ENCODE assay signal across 8 cellular contexts in genomic region chr19:6521718-6522646, GRCh38. TPM values are rescaled to one million over a fixed set of nuclear protein-coding genes. Genes with fewer than 3 reads are reported as not detected.
DNase-seq lines count a peak whose midpoint lies in the region; ATAC-seq and TF ChIP-seq lines count a peak whose summit lies in the region.

No MANE protein-coding gene starts in this region.

- H3K27me3 Mint-ChIP-seq in activated T-helper 2 cell treated with anti-CD3 and anti-CD28 coated beads, Interferon-gamma antibody, Interleukin-2, Interleukin-4, amounts not matched to agents 10 μg/mL and 5 μg/mL and 100 μg/mL, durations not matched to agents 14 hours and 24 hours and 36 hours (ENCODE audit: low read depth), result no peaks in the 10 kb centered on the region

- peak overlapping the region; percentile 6 for H3K27ac Mint-ChIP-seq in activated T-helper 2 cell treated with anti-CD3 and anti-CD28 coated beads, Interferon-gamma antibody, Interleukin-2, Interleukin-4, amounts not matched to agents 10 μg/mL and 5 μg/mL and 100 μg/mL, durations not matched to agents 14 hours and 24 hours and 36 hours

- TF ChIP-seq CTCF in heart right ventricle (IDR thresholded peaks at IDR 0.05), result no peak

- DNase-seq in EH (ENCODE audit: low read depth), result peak; percentile 11
- DNase-seq in Karpas-422, result peak; percentile 83
- DNase-seq in activated T-helper 2 cell treated with anti-CD3 and anti-CD28 coated beads, Interferon-gamma antibody, Interleukin-2, Interleukin-4, amounts not matched to agents 10 μg/mL and 5 μg/mL and 100 μg/mL, durations not matched to agents 14 hours and 24 hours and 36 hours (ENCODE audit: low spot score), result no peak
- peak; percentile 47 for DNase-seq in stimulated activated CD8-positive, alpha-beta memory T cell treated with anti-CD3 and anti-CD28 coated beads, Interleukin-12 subunit alpha, Interleukin-12 subunit beta, amount 100 ng/mL, for 1 hour (ENCODE audit: low read depth)
- no peak for DNase-seq in GF-D8 (lab: John Stamatoyannopoulos, UW)
- no peak for DNase-seq in NCI-H128 (lab: John Stamatoyannopoulos, UW; ENCODE audit: unreplicated experiment)
- no peak for DNase-seq in heart right ventricle

- peak overlapping the region; percentile 45 for H2AFZ ChIP-seq in Karpas-422 (ENCODE audit: low read length)

- no peaks in the 10 kb centered on the region for H3K9me3 Mint-ChIP-seq in activated T-helper 2 cell treated with anti-CD3 and anti-CD28 coated beads, Interferon-gamma antibody, Interleukin-2, Interleukin-4, amounts not matched to agents 10 μg/mL and 5 μg/mL and 100 μg/mL, durations not matched to agents 14 hours and 24 hours and 36 hours

- peaks cover 28% of the 10 kb centered on the region for H3K4me1 Mint-ChIP-seq in activated T-helper 2 cell treated with anti-CD3 and anti-CD28 coated beads, Interferon-gamma antibody, Interleukin-2, Interleukin-4, amounts not matched to agents 10 μg/mL and 5 μg/mL and 100 μg/mL, durations not matched to agents 14 hours and 24 hours and 36 hours (ENCODE audit: low read depth)

- no peaks in the 10 kb centered on the region for H3K36me3 Mint-ChIP-seq in activated T-helper 2 cell treated with anti-CD3 and anti-CD28 coated beads, Interferon-gamma antibody, Interleukin-2, Interleukin-4, amounts not matched to agents 10 μg/mL and 5 μg/mL and 100 μg/mL, durations not matched to agents 14 hours and 24 hours and 36 hours (ENCODE audit: low read depth)

- H3K4me3 Mint-ChIP-seq in activated T-helper 2 cell treated with anti-CD3 and anti-CD28 coated beads, Interferon-gamma antibody, Interleukin-2, Interleukin-4, amounts not matched to agents 10 μg/mL and 5 μg/mL and 100 μg/mL, durations not matched to agents 14 hours and 24 hours and 36 hours (ENCODE audit: low read depth), result no peak overlapping the region

- H3K4me3 ChIP-seq in Karpas-422 (ENCODE audit: low read length), result peak overlapping the region; percentile 32; the same call in 1 of the 2 replicates
- H3K4me3 ChIP-seq in heart right ventricle, result no peak overlapping the region

- intact Hi-C loops in activated T-helper 2 cell treated with anti-CD3 and anti-CD28 coated beads, Interferon-gamma antibody, Interleukin-2, Interleukin-4, amounts not matched to agents 10 μg/mL and 5 μg/mL and 100 μg/mL, durations not matched to agents 14 hours and 24 hours and 36 hours (cut with micrococcal nuclease), result no loop called here
- intact Hi-C loops in heart right ventricle (cut with DNase I), result no loop called here

- H3K9me3 ChIP-seq in Karpas-422 (ENCODE audit: low read length), result no peaks in the 10 kb centered on the region
- H3K9me3 ChIP-seq in heart right ventricle, result no peaks in the 10 kb centered on the region

- H3K27me3 ChIP-seq in Karpas-422 (ENCODE audit: low read length) (no peaks in the 10 kb centered on the region), heart right ventricle (peaks cover 0 to 23% (median 12%) of the 10 kb centered on the region in 7 donors)

- peak; percentile 43 for ATAC-seq in GM21367 (IDR thresholded peaks at IDR 0.05; ENCODE audit: unreplicated experiment)
- no peak for ATAC-seq in heart right ventricle

- H3K9me2 ChIP-seq in Karpas-422 (replicated peaks; ENCODE audit: insufficient read depth, low read length), result no peaks in the 10 kb centered on the region

- H3K79me2 ChIP-seq in Karpas-422 (ENCODE audit: low read length), result no peaks in the 10 kb centered on the region

- H3K9ac ChIP-seq in Karpas-422 (ENCODE audit: low read length), result peak overlapping the region; percentile 44

- H4K20me1 ChIP-seq in Karpas-422 (ENCODE audit: insufficient read depth, low read depth, low read length), result no peaks in the 10 kb centered on the region

- peak overlapping the region; percentile 52 for H3K4me2 ChIP-seq in Karpas-422 (ENCODE audit: low read depth, low read length, poor library complexity, severe bottlenecking)

- 48 to 56% methylated on average over 20 of the region's 20 CpGs for WGBS in heart right ventricle, 2 donors

- H3K27ac ChIP-seq in Karpas-422 (ENCODE audit: low read length), result peak overlapping the region; percentile 49
- no peak overlapping the region for H3K27ac ChIP-seq in heart right ventricle

- no peaks in the 10 kb centered on the region for H3K36me3 ChIP-seq in Karpas-422 (ENCODE audit: insufficient read depth, low read length)
- H3K36me3 ChIP-seq in heart right ventricle, result no peaks in the 10 kb centered on the region

- peaks cover 26% of the 10 kb centered on the region for H3K4me1 ChIP-seq in Karpas-422 (ENCODE audit: low read length)
- H3K4me1 ChIP-seq in heart right ventricle, result peaks cover 0 to 30% (median 22%) of the 10 kb centered on the region in 9 donors

RNA-seq across cellular contexts. Expression of gene TNFSF9, which starts 8.8 kb away (rescaled TPM):
- 10.3 and 14.5 TPM in 2 replicates for total RNA-seq in Karpas-422 (2014; rRNA removed; shearing (Covaris generic); ENCODE audit: low replicate concordance)
- total RNA-seq in activated T-helper 2 cell treated with anti-CD3 and anti-CD28 coated beads, Interferon-gamma antibody, Interleukin-2, Interleukin-4, amounts not matched to agents 10 μg/mL and 5 μg/mL and 100 μg/mL, durations not matched to agents 14 hours and 24 hours and 36 hours, result 6.9 and 7.4 TPM in 2 replicates
- total RNA-seq in heart right ventricle, result under 1 TPM in 7 of 10 donors, not detected in 3; 0.13 to 0.88 (median 0.22) TPM
- under 1 TPM; 0.14 to 0.15 TPM for polyA plus RNA-seq in heart right ventricle

RNA-seq across cellular contexts. Expression of gene TUBB4A, which starts 19.9 kb away (rescaled TPM):
- 0.45 and 0.83 TPM in 2 replicates for total RNA-seq in Karpas-422 (2014; rRNA removed; shearing (Covaris generic); ENCODE audit: low replicate concordance)
- 7.9 and 11.3 TPM in 2 replicates for total RNA-seq in activated T-helper 2 cell treated with anti-CD3 and anti-CD28 coated beads, Interferon-gamma antibody, Interleukin-2, Interleukin-4, amounts not matched to agents 10 μg/mL and 5 μg/mL and 100 μg/mL, durations not matched to agents 14 hours and 24 hours and 36 hours
- 1 to 10 TPM in 4 of 10 donors, under 1 TPM in 6; 0.19 to 6.6 (median 0.81) TPM for total RNA-seq in heart right ventricle
- 1 to 10 TPM in 1 of 2 donors, under 1 TPM in 1; 0.46 to 2.9 TPM for polyA plus RNA-seq in heart right ventricle

RNA-seq across cellular contexts. Expression of gene DENND1C, which starts 40.4 kb away (rescaled TPM):
- 19.2 and 32.0 TPM in 2 replicates for total RNA-seq in Karpas-422 (2014; rRNA removed; shearing (Covaris generic); ENCODE audit: low replicate concordance)
- total RNA-seq in activated T-helper 2 cell treated with anti-CD3 and anti-CD28 coated beads, Interferon-gamma antibody, Interleukin-2, Interleukin-4, amounts not matched to agents 10 μg/mL and 5 μg/mL and 100 μg/mL, durations not matched to agents 14 hours and 24 hours and 36 hours, result 64.3 and 70.0 TPM in 2 replicates
- 1 to 10 TPM in 3 of 10 donors, under 1 TPM in 7; 0.09 to 4.0 (median 0.69) TPM for total RNA-seq in heart right ventricle
- 1 to 10 TPM in 1 of 2 donors, under 1 TPM in 1; 0.43 to 1.1 TPM for polyA plus RNA-seq in heart right ventricle

RNA-seq across cellular contexts. Expression of gene CRB3, which starts 57.9 kb away (rescaled TPM):
- total RNA-seq in Karpas-422 (2014; rRNA removed; shearing (Covaris generic); ENCODE audit: low replicate concordance), result 0.34 TPM in 1 of 2 replicates, not detected in the other
- total RNA-seq in activated T-helper 2 cell treated with anti-CD3 and anti-CD28 coated beads, Interferon-gamma antibody, Interleukin-2, Interleukin-4, amounts not matched to agents 10 μg/mL and 5 μg/mL and 100 μg/mL, durations not matched to agents 14 hours and 24 hours and 36 hours, result 0.46 TPM in 1 of 2 replicates, not detected in the other
- not detected for total RNA-seq in heart right ventricle
- polyA plus RNA-seq in heart right ventricle, result under 1 TPM in 1 of 2 donors, not detected in 1; 0.28 TPM

Comparison
In these comparisons a context has a peak if more than half of its experiments do, and no peak if none do; other contexts are left out.
1. DNase-seq: peak in EH (single experiment), Karpas-422 (single experiment) and stimulated activated CD8-positive, alpha-beta memory T cell treated with anti-CD3 and anti-CD28 coated beads, Interleukin-12 subunit alpha, Interleukin-12 subunit beta, amount 100 ng/mL, for 1 hour (single experiment); none in activated T-helper 2 cell treated with anti-CD3 and anti-CD28 coated beads, Interferon-gamma antibody, Interleukin-2, Interleukin-4, amounts not matched to agents 10 μg/mL and 5 μg/mL and 100 μg/mL, durations not matched to agents 14 hours and 24 hours and 36 hours (single experiment), GF-D8 (single experiment), NCI-H128 (single experiment) and heart right ventricle (0 of 2).